In genomic region chrX:86964321-86964720, GRCh38 we compare ENCODE assay signal across 32 cellular contexts.
"Had no signal": no experiment of that assay in that cellular context is flagged by ENCODE, and none has a peak within 500 bp of the region (broad histone marks: within the 10 kb centered on the region; RNA-seq: fewer than 3 reads in every experiment).

No MANE protein-coding gene starts in this region.

- H3K4me3 ChIP-seq: adrenal gland, ascending aorta, body of pancreas, breast epithelium, cardiac muscle cell had no signal

- H3K36me3 ChIP-seq: adrenal gland, ascending aorta, brain microvascular endothelial cell, breast epithelium, cardiac muscle cell had no signal

- H3K27ac ChIP-seq: adrenal gland, ascending aorta, body of pancreas, brain microvascular endothelial cell, breast epithelium, cardiac muscle cell had no signal

- DNase-seq: activated effector memory CD4-positive, alpha-beta T cell treated with anti-CD3 and anti-CD28 coated beads, Interleukin-2, amount 50 U/mL, for 16 hours; activated effector memory CD4-positive, alpha-beta T cell treated with Interleukin-2 at 50 U/mL for 16 hours; activated gamma-delta T cell; activated gamma-delta T cell treated with Interleukin-2 at 50 U/mL for 16 hours; activated naive CD4-positive, alpha-beta T cell; activated naive CD4-positive, alpha-beta T cell treated with anti-CD3 and anti-CD28 coated beads for 36 hours; activated naive CD4-positive, alpha-beta T cell treated with anti-CD3 and anti-CD28 coated beads, Interleukin-2, amount 10 ng/mL, durations not matched to agents 7 days and 5 days; activated naive CD4-positive, alpha-beta T cell treated with anti-CD3 and anti-CD28 coated beads, Interleukin-2, amount 50 U/mL, for 16 hours; activated naive CD4-positive, alpha-beta T cell treated with Interleukin-2 at 50 U/mL for 16 hours; activated naive CD8-positive, alpha-beta T cell treated with anti-CD3 and anti-CD28 coated beads for 36 hours; activated naive CD8-positive, alpha-beta T cell treated with anti-CD3 and anti-CD28 coated beads, Interleukin-2, amount 10 ng/mL, durations not matched to agents 7 days and 5 days; activated naive CD8-positive, alpha-beta T cell treated with anti-CD3 and anti-CD28 coated beads, Interleukin-2, amount 50 U/mL, for 24 hours; activated T-cell treated with anti-CD3 and anti-CD28 coated beads, Interleukin-2, amount 50 U/mL, for 4 hours; activated T-cell treated with anti-CD3 and anti-CD28 coated beads, Interleukin-2, amount 50 U/mL, for 48 hours; activated T-cell treated with anti-CD3 and anti-CD28 coated beads, Interleukin-2, amount 50 U/mL, for 72 hours; adrenal gland; amniotic stem cell; amygdala; anterior cingulate cortex; aorta; body of pancreas; brain microvascular endothelial cell; caudate nucleus; central memory CD4-positive, alpha-beta T cell; cerebellar nuclear complex had no signal

- ATAC-seq: activated naive CD4-positive, alpha-beta T cell treated with anti-CD3 and anti-CD28 coated beads, Interleukin-2, amount 50 U/mL, for 72 hours; activated naive CD8-positive, alpha-beta T cell treated with anti-CD3 and anti-CD28 coated beads, Interleukin-2, amount 50 U/mL, for 24 hours; activated T-cell treated with anti-CD3 and anti-CD28 coated beads, Interleukin-2, amount 50 U/mL, for 4 hours; activated T-cell treated with anti-CD3 and anti-CD28 coated beads, Interleukin-2, amount 50 U/mL, for 72 hours; activated T-helper 17 cell treated with anti-CD3 and anti-CD28 coated beads, Interleukin-2, amount 50 U/mL, for 72 hours; body of pancreas had no signal

- H3K4me1 ChIP-seq: adrenal gland, ascending aorta, body of pancreas, breast epithelium had no signal

- H3K9me3 ChIP-seq: adrenal gland, ascending aorta, body of pancreas had no signal

- FAIRE-seq: astrocyte, bronchial epithelial cell had no signal
